In the genomic region with DNA sequence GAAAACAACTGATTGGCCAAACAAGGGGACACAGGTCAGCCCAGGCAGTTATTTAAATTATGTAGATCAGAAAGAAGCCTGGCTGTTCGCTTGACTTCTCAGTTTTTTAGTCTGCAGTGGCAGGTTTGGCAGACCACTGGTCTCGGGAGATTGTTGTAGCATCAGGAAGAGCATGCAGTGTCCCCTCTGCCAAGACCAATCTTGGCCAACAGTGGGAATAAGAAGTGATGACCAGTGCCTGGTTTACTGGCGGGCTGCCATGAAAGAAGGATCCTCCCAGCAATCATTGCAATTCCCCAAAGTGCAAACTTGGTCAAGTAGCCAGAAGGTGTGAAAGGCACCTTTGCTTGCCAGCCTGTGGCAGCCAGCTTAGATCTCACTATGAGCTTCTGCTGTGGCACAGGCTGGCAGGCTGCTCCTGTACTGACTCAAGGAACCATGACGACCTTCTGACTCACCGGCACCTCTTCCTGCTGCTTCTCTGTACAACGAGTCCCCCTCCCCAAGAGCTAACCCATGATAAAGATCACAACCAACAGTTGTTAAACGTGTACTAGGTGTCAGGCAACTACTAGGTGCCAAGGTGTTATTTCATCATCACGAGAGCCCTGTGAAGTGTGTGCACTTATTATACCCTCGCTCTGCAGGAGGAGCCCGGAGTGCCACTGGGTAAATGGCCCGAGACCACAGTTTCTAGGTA, we compare ENCODE assay signal across 8 cellular contexts.
DNase-seq lines count a peak whose midpoint lies in the region; ATAC-seq and TF ChIP-seq lines count a peak whose summit lies in the region.

No MANE protein-coding gene starts in this region.

- no peak for TF ChIP-seq CTCF in GM12865 (IDR thresholded peaks at IDR 0.05; ENCODE audit: insufficient read depth, low read depth, low read length, missing control alignments)

- peaks cover 0 to 3% (median 0%) of the 10 kb centered on the region in 3 donors for H3K9me3 Mint-ChIP-seq in T-cell
- H3K9me3 Mint-ChIP-seq in activated naive CD4-positive, alpha-beta T cell treated with anti-CD3 and anti-CD28 coated beads, Interleukin-2, amount 50 U/mL, for 72 hours = peaks cover 0 to 22% of the 10 kb centered on the region in 2 donors

- H3K27ac Mint-ChIP-seq in T-cell = peak overlapping the region; percentile 45 to 56
- H3K27ac Mint-ChIP-seq in activated naive CD4-positive, alpha-beta T cell treated with anti-CD3 and anti-CD28 coated beads, Interleukin-2, amount 50 U/mL, for 72 hours = peak overlapping the region; percentile 32 to 76

- POLR2A ChIA-PET in T-cell (lab: Charles Lee) = no interaction called here

- ATAC-seq in T-cell (replicated peaks in 1 of 4) = peak; percentile 83 to 95 (median 90)
- ATAC-seq in activated naive CD4-positive, alpha-beta T cell treated with anti-CD3 and anti-CD28 coated beads, Interleukin-2, amount 50 U/mL, for 72 hours = peak; percentile 97 to 98
- ATAC-seq in left lobe of liver = no peak

- no peaks in the 10 kb centered on the region for H3K27me3 Mint-ChIP-seq in T-cell

- no peaks in the 10 kb centered on the region for H3K36me3 Mint-ChIP-seq in T-cell
- peaks cover 7 to 36% of the 10 kb centered on the region in 2 donors for H3K36me3 Mint-ChIP-seq in activated naive CD4-positive, alpha-beta T cell treated with anti-CD3 and anti-CD28 coated beads, Interleukin-2, amount 50 U/mL, for 72 hours

- CTCF ChIA-PET in T-cell (lab: Charles Lee) = interaction anchor here in 1 of 2 donors (0.7 to 1.0 kb wide), 2 partner anchors 12 to 14 kb away, joined by 3 read pairs; no protein-coding TSS in a partner anchor

- peak overlapping the region in 1 of 3 donors; percentile 5 for H3K4me3 Mint-ChIP-seq in T-cell

- no peak overlapping the region for H3K4me3 ChIP-seq in GM12865 (ENCODE audit: low read depth, low read length)

- DNase-seq in GM12865 (ENCODE audit: low read depth) (peak; percentile 57), T-cell (peak in 30 of 34 experiments; percentile 10 to 65 (median 36)), GM19238 (ENCODE audit: insufficient read length, low spot score) (no peak), NCI-H510A (lab: John Stamatoyannopoulos, UW) (no peak), left lobe of liver (ENCODE audit: low spot score) (no peak), SKM-1 treated with dmso at 0.1 percent for 144 hours (lab: John Stamatoyannopoulos, UW; ENCODE audit: unreplicated experiment) (no peak)
- DNase-seq in activated naive CD4-positive, alpha-beta T cell treated with anti-CD3 and anti-CD28 coated beads, Interleukin-2, amount 50 U/mL, for 72 hours (ENCODE audit: low spot score in 2 of 2) = peak; percentile 61 to 86
- DNase-seq in stimulated activated CD4-positive, alpha-beta T cell treated with anti-CD3 and anti-CD28 coated beads, Interleukin-12 subunit alpha, Interleukin-12 subunit beta, amount 100 ng/mL, for 48 hours (ENCODE audit: low read depth in 2 of 3, low spot score in 1 of 3) = peak; percentile 58 to 75 (median 59)

- H3K4me1 Mint-ChIP-seq in T-cell = peaks cover 22 to 41% (median 26%) of the 10 kb centered on the region in 3 donors

Comparison
In these comparisons a context has a peak if more than half of its experiments do, and no peak if none do; other contexts are left out.
1. DNase-seq: peak in GM12865 (single experiment), T-cell (30 of 34), activated naive CD4-positive, alpha-beta T cell treated with anti-CD3 and anti-CD28 coated beads, Interleukin-2, amount 50 U/mL, for 72 hours (2 of 2) and stimulated activated CD4-positive, alpha-beta T cell treated with anti-CD3 and anti-CD28 coated beads, Interleukin-12 subunit alpha, Interleukin-12 subunit beta, amount 100 ng/mL, for 48 hours (3 of 3); none in GM19238 (single experiment), NCI-H510A (single experiment), left lobe of liver (single experiment) and SKM-1 treated with dmso at 0.1 percent for 144 hours (single experiment).